In the genomic region with DNA sequence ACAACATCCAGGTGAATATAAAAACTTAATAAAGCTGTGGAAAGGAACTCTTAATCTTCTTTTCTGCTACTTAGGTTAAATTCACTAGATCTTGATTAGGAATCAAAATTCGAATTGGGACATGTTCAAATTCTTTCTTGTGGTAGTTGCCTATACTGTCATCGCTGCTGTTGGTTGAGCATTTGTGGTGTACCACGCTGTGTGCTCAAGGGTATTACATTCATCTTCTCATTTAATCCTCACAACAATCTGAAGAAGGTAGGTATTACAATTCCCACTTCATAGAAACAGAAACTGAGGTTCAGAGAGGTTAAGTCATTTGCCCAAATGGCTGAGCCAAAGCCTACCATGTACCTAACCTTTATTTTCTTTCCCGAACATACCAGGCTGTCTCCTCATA, we compare ENCODE assay signal across 21 cellular contexts. TPM values are rescaled to one million over a fixed set of nuclear protein-coding genes. Genes with fewer than 3 reads are reported as not detected.
DNase-seq lines count a peak whose midpoint lies in the region; ATAC-seq and FAIRE-seq lines count a peak whose summit lies in the region.
"Had no signal": no experiment of that assay in that cellular context is flagged by ENCODE, and none has a peak within 500 bp of the region (broad histone marks: within the 10 kb centered on the region; RNA-seq: fewer than 3 reads in every experiment).

No MANE protein-coding gene starts in this region.

- no peak overlapping the region for H2BK5ac ChIP-seq in mesendoderm (ENCODE audit: low read length)

- H3K27me3 ChIP-seq in mesendoderm (ENCODE audit: insufficient read depth, low read length, poor library complexity): no peaks in the 10 kb centered on the region

- no peak overlapping the region for H3K56ac ChIP-seq in mesendoderm (ENCODE audit: low read length)

- no peak overlapping the region for H2BK15ac ChIP-seq in mesendoderm (replicated peaks; ENCODE audit: low read depth)

- peaks cover 47% of the 10 kb centered on the region for H3K4me1 Mint-ChIP-seq in activated CD8-positive, alpha-beta memory T cell treated with anti-CD3 and anti-CD28 coated beads, Interleukin-2, amount 10 ng/mL, durations not matched to agents 7 days and 5 days
- H3K4me1 Mint-ChIP-seq in memory B cell: peaks cover 18% of the 10 kb centered on the region

- H3K4me1 ChIP-seq in mesendoderm (ENCODE audit: control insufficient read depth, low read depth, low read length): no peaks in the 10 kb centered on the region

- H3K4ac ChIP-seq in mesendoderm (ENCODE audit: low read depth, low read length): no peak overlapping the region

- no peak overlapping the region for H2AK5ac ChIP-seq in mesendoderm (ENCODE audit: low read length)

- H3K9me3 Mint-ChIP-seq in activated CD8-positive, alpha-beta memory T cell treated with anti-CD3 and anti-CD28 coated beads, Interleukin-2, amount 10 ng/mL, durations not matched to agents 7 days and 5 days (ENCODE audit: low read depth): no peaks in the 10 kb centered on the region
- no peaks in the 10 kb centered on the region for H3K9me3 Mint-ChIP-seq in memory B cell
- H3K9me3 Mint-ChIP-seq: CD4-positive, alpha-beta memory T cell had no signal

- no peak overlapping the region for H3K9ac ChIP-seq in mesendoderm (ENCODE audit: low read length)
- H3K9ac ChIP-seq: GM23248 had no signal

- H3K4me2 ChIP-seq in mesendoderm (ENCODE audit: low read length): no peak overlapping the region

- no peak overlapping the region for H3K4me3 ChIP-seq in Jurkat, Clone E6-1 (ENCODE audit: low read length)
- H3K4me3 ChIP-seq in mesendoderm (ENCODE audit: low read length): no peak overlapping the region
- H3K4me3 ChIP-seq: GM23248 had no signal

- H3K36me3 ChIP-seq in mesendoderm (ENCODE audit: control insufficient read depth, insufficient read depth, low read length): no peaks in the 10 kb centered on the region

- H3K27me3 Mint-ChIP-seq in activated CD8-positive, alpha-beta memory T cell treated with anti-CD3 and anti-CD28 coated beads, Interleukin-2, amount 10 ng/mL, durations not matched to agents 7 days and 5 days: no peaks in the 10 kb centered on the region
- no peaks in the 10 kb centered on the region for H3K27me3 Mint-ChIP-seq in memory B cell
- H3K27me3 Mint-ChIP-seq: CD4-positive, alpha-beta memory T cell had no signal

- no CpG with 5 or more reads among the region's 4 CpGs for WGBS in mesendoderm (ENCODE audit: extremely low coverage, insufficient coverage, low lambda C conversion rate)

- H3K79me2 ChIP-seq in mesendoderm (ENCODE audit: control insufficient read depth, insufficient read depth, low read length): no peaks in the 10 kb centered on the region

- no peak overlapping the region for H2BK120ac ChIP-seq in mesendoderm (ENCODE audit: low read depth, low read length)

- no peaks in the 10 kb centered on the region for H3K79me1 ChIP-seq in mesendoderm (ENCODE audit: low read length)

- FAIRE-seq in GM18507 (lab: Jason Lieb, UNC): peak; percentile 21
- FAIRE-seq: G401.6, H1 had no signal

- H3K23ac ChIP-seq in mesendoderm (ENCODE audit: low read length): no peak overlapping the region

- H3K27ac ChIP-seq in mesendoderm (ENCODE audit: low read depth, low read length): no peak overlapping the region
- H3K27ac ChIP-seq: GM23248 had no signal

- DNase-seq in activated CD8-positive, alpha-beta memory T cell treated with anti-CD3 and anti-CD28 coated beads, Interleukin-2, amount 10 ng/mL, durations not matched to agents 7 days and 5 days: no peak
- DNase-seq in activated CD8-positive, alpha-beta memory T cell treated with anti-CD3 and anti-CD28 coated beads, Interleukin-2, amount 50 U/mL, for 4 hours: no peak
- DNase-seq in GM18507 (ENCODE audit: extremely low spot score, insufficient read length, low read depth): no peak
- DNase-seq in Jurkat, Clone E6-1 (ENCODE audit: low read depth, low spot score): peak; percentile 80
- no peak for DNase-seq in memory B cell (ENCODE audit: low spot score in 2 of 2)
- DNase-seq in NCI-H345 treated with DMSO at 0.1 percent for 48 hours (lab: John Stamatoyannopoulos, UW; ENCODE audit: unreplicated experiment): no peak
- no peak for DNase-seq in mesendoderm
- DNase-seq: C1 segment of cervical spinal cord, Calu3, COR-L47, DMS53, DMS79 treated with DMSO at 0.1 percent for 48 hours, GM23248, H7, HCEC 1CT had no signal

- H3K4me3 Mint-ChIP-seq in activated CD8-positive, alpha-beta memory T cell treated with anti-CD3 and anti-CD28 coated beads, Interleukin-2, amount 10 ng/mL, durations not matched to agents 7 days and 5 days: no peak overlapping the region
- no peak overlapping the region for H3K4me3 Mint-ChIP-seq in memory B cell
- H3K4me3 Mint-ChIP-seq: CD4-positive, alpha-beta memory T cell had no signal

- peaks cover 61% of the 10 kb centered on the region for H3K36me3 Mint-ChIP-seq in activated CD8-positive, alpha-beta memory T cell treated with anti-CD3 and anti-CD28 coated beads, Interleukin-2, amount 10 ng/mL, durations not matched to agents 7 days and 5 days
- peaks cover 31% of the 10 kb centered on the region for H3K36me3 Mint-ChIP-seq in memory B cell

- H4K5ac ChIP-seq in mesendoderm (ENCODE audit: low read length): no peak overlapping the region

- no peak for ATAC-seq in activated CD8-positive, alpha-beta memory T cell treated with anti-CD3 and anti-CD28 coated beads, Interleukin-2, amount 10 ng/mL, durations not matched to agents 7 days and 5 days
- ATAC-seq in memory B cell (ENCODE audit: low read depth) (no peak), HG03378 (IDR thresholded peaks at IDR 0.05; ENCODE audit: unreplicated experiment) (no peak)

- H4K8ac ChIP-seq in mesendoderm (ENCODE audit: low read depth, low read length): no peak overlapping the region

- H3K18ac ChIP-seq in mesendoderm (ENCODE audit: low read length): no peak overlapping the region

- H3K27ac Mint-ChIP-seq in activated CD8-positive, alpha-beta memory T cell treated with anti-CD3 and anti-CD28 coated beads, Interleukin-2, amount 10 ng/mL, durations not matched to agents 7 days and 5 days: peak overlapping the region; percentile 47
- peak overlapping the region; percentile 47 for H3K27ac Mint-ChIP-seq in memory B cell

- CTCF ChIA-PET in activated CD8-positive, alpha-beta memory T cell treated with anti-CD3 and anti-CD28 coated beads, Interleukin-2, amount 10 ng/mL, durations not matched to agents 7 days and 5 days (lab: Charles Lee): interaction anchor here (5.2 to 5.8 kb wide), 2 partner anchors 25 to 174 kb away, joined by 81 to 143 read pairs; partner anchors contain the start of gene TCTN3

RNA-seq across cellular contexts. Expression of gene CC2D2B, which starts 39.9 kb away (rescaled TPM):
- 1 to 10 TPM; 3.0 to 4.2 TPM for total RNA-seq in activated CD8-positive, alpha-beta memory T cell treated with anti-CD3 and anti-CD28 coated beads, Interleukin-2, amount 10 ng/mL, durations not matched to agents 7 days and 5 days
- polyA plus RNA-seq in Jurkat, Clone E6-1 (2012; ENCODE audit: insufficient read depth, insufficient read length): not detected
- polyA plus RNA-seq in mesendoderm (2013, experiment 1 of 2): 0.31 TPM
- polyA plus RNA-seq in mesendoderm (2013, experiment 2 of 2): 0.31 TPM
- total RNA-seq: A673, Calu3, GM23248 had no signal
- polyA plus RNA-seq: BJ had no signal
